Comparison of ENCODE assay signal across 8 cellular contexts in genomic region chr2:25228848-25229674, GRCh38.
DNase-seq lines count a peak whose midpoint lies in the region; ATAC-seq and TF ChIP-seq lines count a peak whose summit lies in the region.

No MANE protein-coding gene starts in this region.

- H2AFZ ChIP-seq in OCI-LY7 (ENCODE audit: low read length): no peak overlapping the region

- H3K4me1 ChIP-seq in OCI-LY7 (ENCODE audit: insufficient read depth, low read length, poor library complexity, severe bottlenecking) (no peaks in the 10 kb centered on the region), iPS-15b (ENCODE audit: control insufficient read depth, insufficient read depth, low read length) (peaks cover 14% of the 10 kb centered on the region), skeletal muscle tissue (ENCODE audit: control insufficient read depth in 3 of 3, insufficient read depth in 3 of 3, low read length in 3 of 3) (peaks cover 11 to 16% (median 12%) of the 10 kb centered on the region in 3 donors)

- CTCF ChIA-PET in activated naive CD4-positive, alpha-beta T cell treated with anti-CD3 and anti-CD28 coated beads, Interleukin-2, amount 10 ng/mL, durations not matched to agents 7 days and 5 days (lab: Charles Lee): interaction anchor here (0.8 to 2.8 kb wide), 10 partner anchors 11 to 338 kb away, joined by 3 to 8 read pairs (median 4); no protein-coding TSS in a partner anchor
- CTCF ChIA-PET in OCI-LY7 (lab: Charles Lee; ENCODE audit: unreplicated experiment): no interaction called here

- H3K9me3 ChIP-seq in OCI-LY7 (ENCODE audit: low read length): no peaks in the 10 kb centered on the region
- H3K9me3 ChIP-seq in iPS-15b (ENCODE audit: control insufficient read depth, insufficient read depth, low read length): no peaks in the 10 kb centered on the region
- no peaks in the 10 kb centered on the region for H3K9me3 ChIP-seq in skeletal muscle tissue (ENCODE audit: control insufficient read depth in 3 of 3, low read length in 3 of 3)

- peak; percentile 46 for DNase-seq in activated naive CD4-positive, alpha-beta T cell treated with anti-CD3 and anti-CD28 coated beads, Interleukin-2, amount 10 ng/mL, durations not matched to agents 7 days and 5 days
- DNase-seq in activated naive CD4-positive, alpha-beta T cell (lab: John Stamatoyannopoulos, UW): no peak
- peak; percentile 75 for DNase-seq in KBM-7
- DNase-seq in OCI-LY7 (ENCODE audit: low spot score): peak; percentile 64

- no peak overlapping the region for H3K4me3 ChIP-seq in OCI-LY7 (ENCODE audit: low read depth, low read length, poor library complexity, severe bottlenecking)
- no peak overlapping the region for H3K4me3 ChIP-seq in iPS-15b (ENCODE audit: low read depth, low read length)
- no peak overlapping the region for H3K4me3 ChIP-seq in skeletal muscle tissue (ENCODE audit: low read length in 3 of 3)

- no peaks in the 10 kb centered on the region for H3K9me3 Mint-ChIP-seq in activated naive CD4-positive, alpha-beta T cell treated with anti-CD3 and anti-CD28 coated beads, Interleukin-2, amount 10 ng/mL, durations not matched to agents 7 days and 5 days
- no peaks in the 10 kb centered on the region for H3K9me3 Mint-ChIP-seq in brain

- no peak for ATAC-seq in HG02798 (IDR thresholded peaks at IDR 0.05; ENCODE audit: poor library complexity, unreplicated experiment)

- in situ Hi-C loops in KBM-7 (cut with MboI; ENCODE audit: low pct_unique_long_range_greater_than_20kb, low sequenced_read_pairs): no loop called here

- no peaks in the 10 kb centered on the region for H3K27me3 ChIP-seq in iPS-15b (ENCODE audit: control insufficient read depth, insufficient read depth, low read length)
- H3K27me3 ChIP-seq in skeletal muscle tissue (ENCODE audit: control insufficient read depth in 3 of 3, insufficient read depth in 3 of 3, low read length in 3 of 3): no peaks in the 10 kb centered on the region

- H3K36me3 Mint-ChIP-seq in activated naive CD4-positive, alpha-beta T cell treated with anti-CD3 and anti-CD28 coated beads, Interleukin-2, amount 10 ng/mL, durations not matched to agents 7 days and 5 days: peaks cover 23% of the 10 kb centered on the region
- H3K36me3 Mint-ChIP-seq in brain: peaks cover 20% of the 10 kb centered on the region

- no peak overlapping the region for H3K4me3 Mint-ChIP-seq in activated naive CD4-positive, alpha-beta T cell treated with anti-CD3 and anti-CD28 coated beads, Interleukin-2, amount 10 ng/mL, durations not matched to agents 7 days and 5 days
- H3K4me3 Mint-ChIP-seq in brain: peak overlapping the region in 2 of 5 experiments; percentile 18 to 66

- no peaks in the 10 kb centered on the region for H3K9me2 ChIP-seq in OCI-LY7 (ENCODE audit: insufficient read depth, low read length)

- H3K36me3 ChIP-seq in OCI-LY7 (ENCODE audit: insufficient read depth, low read length): no peaks in the 10 kb centered on the region
- H3K36me3 ChIP-seq in iPS-15b (ENCODE audit: control insufficient read depth, insufficient read depth, low read length): peaks cover 21% of the 10 kb centered on the region
- peaks cover 25 to 28% (median 26%) of the 10 kb centered on the region in 3 donors for H3K36me3 ChIP-seq in skeletal muscle tissue (ENCODE audit: control insufficient read depth in 3 of 3, insufficient read depth in 3 of 3, low read length in 3 of 3)

- H3K4me2 ChIP-seq in OCI-LY7 (ENCODE audit: low read length): no peak overlapping the region

- H3K27me3 Mint-ChIP-seq in activated naive CD4-positive, alpha-beta T cell treated with anti-CD3 and anti-CD28 coated beads, Interleukin-2, amount 10 ng/mL, durations not matched to agents 7 days and 5 days: no peaks in the 10 kb centered on the region
- H3K27me3 Mint-ChIP-seq in brain: no peaks in the 10 kb centered on the region

- TF ChIP-seq CTCF in OCI-LY7 (conservative IDR thresholded peaks at IDR 0.05; ENCODE audit: low read length): peak; percentile 80
- TF ChIP-seq CTCF in brain (conservative IDR thresholded peaks at IDR 0.05): peak; percentile 66 to 78

- intact Hi-C loops in OCI-LY7 (cut with micrococcal nuclease; ENCODE audit: unreplicated experiment): loop anchor here (2.0 kb wide), 1 partner anchor 62 kb away; no protein-coding TSS in a partner anchor

- H3K9ac ChIP-seq in iPS-15b (ENCODE audit: low read depth, low read length): peak overlapping the region; percentile 50
- peak overlapping the region in 1 of 3 donors; percentile 16 for H3K9ac ChIP-seq in skeletal muscle tissue (ENCODE audit: low read depth in 1 of 3, low read length in 3 of 3)

- H4K20me1 ChIP-seq in OCI-LY7 (ENCODE audit: insufficient read depth, low read length): no peaks in the 10 kb centered on the region

- no peak overlapping the region for H3K27ac Mint-ChIP-seq in activated naive CD4-positive, alpha-beta T cell treated with anti-CD3 and anti-CD28 coated beads, Interleukin-2, amount 10 ng/mL, durations not matched to agents 7 days and 5 days
- peak overlapping the region; percentile 43 to 90 (median 79) for H3K27ac Mint-ChIP-seq in brain

- H3K79me2 ChIP-seq in OCI-LY7 (ENCODE audit: insufficient read depth, low read depth, low read length): no peaks in the 10 kb centered on the region

- H3K27ac ChIP-seq in OCI-LY7 (ENCODE audit: low read depth, low read length, poor library complexity, severe bottlenecking): no peak overlapping the region
- H3K27ac ChIP-seq in skeletal muscle tissue (ENCODE audit: low read depth, low read length): peak overlapping the region; percentile 12

- BruUV-seq in OCI-LY7 (replicated peaks; lab: Mats Ljungman, UMichigan): no TSS peak

- POLR2A ChIA-PET in OCI-LY7 (lab: Charles Lee): interaction anchor here (1.5 kb wide), 1 partner anchor 9 kb away, joined by 3 read pairs; no protein-coding TSS in a partner anchor

- H3K4me1 Mint-ChIP-seq in activated naive CD4-positive, alpha-beta T cell treated with anti-CD3 and anti-CD28 coated beads, Interleukin-2, amount 10 ng/mL, durations not matched to agents 7 days and 5 days: peaks cover 6% of the 10 kb centered on the region
- peaks cover 37% of the 10 kb centered on the region for H3K4me1 Mint-ChIP-seq in brain

Comparison
In these comparisons a context has a peak if more than half of its experiments do, and no peak if none do; other contexts are left out.
1. DNase-seq: peak in activated naive CD4-positive, alpha-beta T cell treated with anti-CD3 and anti-CD28 coated beads, Interleukin-2, amount 10 ng/mL, durations not matched to agents 7 days and 5 days (single experiment), KBM-7 (single experiment) and OCI-LY7 (single experiment); none in activated naive CD4-positive, alpha-beta T cell (0 of 4).